15 cellular contexts compared by ENCODE assay signal in the genomic region with DNA sequence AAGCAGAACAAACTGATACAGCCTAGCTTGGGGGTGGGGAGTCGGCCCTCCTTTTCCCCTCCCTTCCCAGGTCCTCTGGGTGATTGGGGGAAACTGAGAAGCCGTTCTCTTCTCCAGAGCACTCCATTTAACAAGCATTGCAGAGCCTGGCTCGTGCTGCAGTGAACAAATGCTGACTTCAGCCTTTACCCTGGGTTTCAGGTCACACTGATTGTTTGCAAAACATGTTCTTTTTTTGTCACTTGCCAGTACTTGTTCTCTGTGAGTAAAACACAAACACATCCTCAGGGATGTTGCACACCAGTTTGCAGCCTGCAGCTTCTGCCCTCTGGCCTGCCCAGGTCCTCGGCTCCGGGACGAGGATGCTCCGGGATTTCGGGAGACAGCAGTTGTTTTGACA.
DNase-seq lines count a peak whose midpoint lies in the region; ATAC-seq and TF ChIP-seq lines count a peak whose summit lies in the region.
"Had no signal": no experiment of that assay in that cellular context is flagged by ENCODE, and none has a peak within 500 bp of the region (broad histone marks: within the 10 kb centered on the region; RNA-seq: fewer than 3 reads in every experiment).

No MANE protein-coding gene starts in this region.

- H3K4me1 Mint-ChIP-seq in type B pancreatic cell (ENCODE audit: unreplicated experiment) (peaks cover 59% of the 10 kb centered on the region), Caco-2 (ENCODE audit: low read depth, unreplicated experiment) (peaks cover 22% of the 10 kb centered on the region)

- no peaks in the 10 kb centered on the region for H3K27me3 Mint-ChIP-seq in type B pancreatic cell
- H3K27me3 Mint-ChIP-seq in Caco-2 (ENCODE audit: insufficient read depth, unreplicated experiment) = no peaks in the 10 kb centered on the region
- H3K27me3 Mint-ChIP-seq: activated naive CD8-positive, alpha-beta T cell treated with anti-CD3 and anti-CD28 coated beads, Interleukin-2, amount 50 U/mL, for 24 hours had no signal

- POLR2A ChIA-PET in Caco-2 (lab: Charles Lee) = no interaction called here

- ATAC-seq in HG03469 (IDR thresholded peaks at IDR 0.05; ENCODE audit: unreplicated experiment) = no peak
- ATAC-seq: activated naive CD8-positive, alpha-beta T cell treated with anti-CD3 and anti-CD28 coated beads, Interleukin-2, amount 50 U/mL, for 24 hours had no signal

- H3K36me3 ChIP-seq in brain microvascular endothelial cell (replicated peaks) (no peaks in the 10 kb centered on the region), Caco-2 (ENCODE audit: control insufficient read depth, insufficient read depth, low read length) (no peaks in the 10 kb centered on the region)

- BruUV-seq in Caco-2 (replicated peaks; lab: Mats Ljungman, UMichigan) = no TSS peak

- H3K27me3 ChIP-seq in brain microvascular endothelial cell (replicated peaks) (no peaks in the 10 kb centered on the region), mononuclear cell (ENCODE audit: insufficient read depth, low read length) (no peaks in the 10 kb centered on the region), Caco-2 (replicated peaks; ENCODE audit: control insufficient read depth, insufficient read depth, low read length) (no peaks in the 10 kb centered on the region)

- TF ChIP-seq CTCF in brain microvascular endothelial cell (IDR thresholded peaks at IDR 0.05; ENCODE audit: low read depth, low read length, missing control alignments) (no peak), type B pancreatic cell (conservative IDR thresholded peaks at IDR 0.05) (no peak), Caco-2 (IDR thresholded peaks at IDR 0.05; ENCODE audit: insufficient read depth in 1 of 2, low read depth in 1 of 2, low read length in 1 of 2, severe bottlenecking in 1 of 2, unreplicated experiment in 1 of 2) (no peak)

- DNase-seq in NOMO-1 treated with DMSO at 0.1 percent for 48 hours (lab: John Stamatoyannopoulos, UW; ENCODE audit: unreplicated experiment) (peak; percentile 6), NOMO-1 treated with dmso at 0.1 percent for 144 hours (lab: John Stamatoyannopoulos, UW; ENCODE audit: unreplicated experiment) (no peak), brain microvascular endothelial cell (no peak), type B pancreatic cell (ENCODE audit: extremely low spot score, unreplicated experiment) (no peak), Caco-2 (no peak)
- DNase-seq in activated naive CD4-positive, alpha-beta T cell treated with Interleukin-2 at 50 U/mL for 16 hours = no peak
- DNase-seq: activated CD8-positive, alpha-beta memory T cell treated with anti-CD3 and anti-CD28 coated beads for 24 hours; activated naive CD8-positive, alpha-beta T cell treated with anti-CD3 and anti-CD28 coated beads, Interleukin-2, amount 50 U/mL, for 24 hours; GOT3; immature natural killer cell; NCI-H226; stimulated activated CD4-positive, alpha-beta T cell treated with anti-CD3 and anti-CD28 coated beads, Interleukin-4, amount 100 ng/mL, for 1 hour; SW 1271 had no signal

- H3K4me1 ChIP-seq in mononuclear cell (ENCODE audit: insufficient read depth, low read length) = peaks cover 52% of the 10 kb centered on the region
- peaks cover 17% of the 10 kb centered on the region for H3K4me1 ChIP-seq in Caco-2

- peak overlapping the region; percentile 79 for H3K27ac ChIP-seq in brain microvascular endothelial cell

- peaks cover 4% of the 10 kb centered on the region for H3K36me3 Mint-ChIP-seq in type B pancreatic cell
- peaks cover 12% of the 10 kb centered on the region for H3K36me3 Mint-ChIP-seq in Caco-2 (ENCODE audit: insufficient read depth, unreplicated experiment)

- H3K27ac Mint-ChIP-seq in type B pancreatic cell (peak overlapping the region; percentile 56), Caco-2 (ENCODE audit: unreplicated experiment) (no peak overlapping the region)

- in situ Hi-C loops in brain microvascular endothelial cell (cut with HindIII; ENCODE audit: low pct_ligation_motif_present, low sequenced_read_pairs) = no loop called here

- H3K9me3 Mint-ChIP-seq in type B pancreatic cell (no peaks in the 10 kb centered on the region), Caco-2 (ENCODE audit: unreplicated experiment) (no peaks in the 10 kb centered on the region)
- H3K9me3 Mint-ChIP-seq: immature natural killer cell had no signal

- H3K4me3 ChIP-seq in brain microvascular endothelial cell (ENCODE audit: low read depth, low read length) = no peak overlapping the region
- peak overlapping the region; percentile 7 for H3K4me3 ChIP-seq in mononuclear cell (ENCODE audit: low read length)
- H3K4me3 ChIP-seq in Caco-2 (ENCODE audit: low read depth, low read length) = no peak overlapping the region

- intact Hi-C loops in Caco-2 (cut with micrococcal nuclease; ENCODE audit: unreplicated experiment) = no loop called here

- H3K4me3 Mint-ChIP-seq in type B pancreatic cell = peak overlapping the region; percentile 52
- no peak overlapping the region for H3K4me3 Mint-ChIP-seq in Caco-2 (ENCODE audit: unreplicated experiment)
- H3K4me3 Mint-ChIP-seq: activated naive CD8-positive, alpha-beta T cell treated with anti-CD3 and anti-CD28 coated beads, Interleukin-2, amount 50 U/mL, for 24 hours had no signal

- CTCF ChIA-PET in Caco-2 (lab: Charles Lee) = no interaction called here

- H3K9me3 ChIP-seq in mononuclear cell (ENCODE audit: low read depth, low read length) = no peaks in the 10 kb centered on the region
- no peaks in the 10 kb centered on the region for H3K9me3 ChIP-seq in Caco-2
